In the genomic region with DNA sequence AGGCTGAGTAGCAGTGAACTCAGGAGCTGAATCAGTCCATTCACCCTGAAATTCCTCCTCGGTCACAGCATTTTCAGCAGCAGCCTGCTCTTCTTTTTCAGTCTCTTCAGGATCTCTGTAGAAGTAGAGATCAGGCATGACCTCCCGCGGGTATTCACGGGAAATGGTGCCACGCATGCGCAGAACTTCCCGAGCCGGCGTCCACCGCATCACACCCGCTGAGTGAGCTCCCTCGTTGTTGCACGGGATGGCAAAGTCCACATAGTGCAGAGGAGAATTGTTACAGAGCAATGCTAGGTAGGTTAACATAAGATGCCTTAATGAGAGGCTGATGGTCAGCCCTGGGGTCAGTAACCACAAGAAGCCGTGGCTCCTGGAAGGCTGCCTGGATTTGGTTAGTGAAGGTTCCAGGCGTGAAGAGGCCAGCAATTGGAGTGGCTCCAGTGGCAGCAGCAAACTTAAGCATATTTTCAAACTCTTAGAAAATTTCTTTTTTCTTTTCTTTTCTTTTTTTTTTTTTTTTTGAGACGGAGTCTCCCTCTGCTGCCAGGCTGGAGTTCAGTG, we compare ENCODE assay signal across 23 cellular contexts.
DNase-seq lines count a peak whose midpoint lies in the region; FAIRE-seq lines count a peak whose summit lies in the region.
"Had no signal": no experiment of that assay in that cellular context is flagged by ENCODE, and none has a peak within 500 bp of the region (broad histone marks: within the 10 kb centered on the region; RNA-seq: fewer than 3 reads in every experiment).

No MANE protein-coding gene starts in this region.

- FAIRE-seq in GM19239 (lab: Jason Lieb, UNC), result no peak

- peak; percentile 69 for DNase-seq in EH (ENCODE audit: low read depth)
- DNase-seq in MG63, result peak; percentile 58
- peak; percentile 26 for DNase-seq in fibroblast of gingiva (ENCODE audit: low read depth)
- peak; percentile 48 for DNase-seq in stromal cell of bone marrow (ENCODE audit: low read depth)
- DNase-seq in GM19239 (ENCODE audit: insufficient read length, low spot score), result no peak
- DNase-seq in GF-D8 (lab: John Stamatoyannopoulos, UW), result no peak
- no peak for DNase-seq in immature natural killer cell
- DNase-seq: activated CD8-positive, alpha-beta T cell treated with anti-CD3 and anti-CD28 coated beads for 36 hours; activated naive CD8-positive, alpha-beta T cell treated with anti-CD3 and anti-CD28 coated beads for 36 hours; body of pancreas; CD4-positive, CD25-positive, alpha-beta regulatory T cell; cerebellar nuclear complex; kidney glomerular epithelial cell; lower lobe of right lung; MM.1S; NCI-H1417; NCI-H446; NCI-H82; ovary; RPMI8226; spleen had no signal

- no peak overlapping the region for H3K4me3 Mint-ChIP-seq in immature natural killer cell
- H3K4me3 Mint-ChIP-seq: activated CD8-positive, alpha-beta T cell treated with anti-CD3 and anti-CD28 coated beads for 36 hours; activated naive CD8-positive, alpha-beta T cell treated with anti-CD3 and anti-CD28 coated beads for 36 hours; CD4-positive, CD25-positive, alpha-beta regulatory T cell; natural killer cell treated with Interleukin-12 subunit alpha and Interleukin-12 subunit beta and Interleukin-15 and Interleukin-18, amount 100 ng/mL, for 72 hours; type B pancreatic cell had no signal

- peak overlapping the region; percentile 39 for H3K4me3 ChIP-seq in MG63
- H3K4me3 ChIP-seq: body of pancreas, lower lobe of right lung, ovary, spleen had no signal

- no peaks in the 10 kb centered on the region for H3K36me3 ChIP-seq in MG63
- H3K36me3 ChIP-seq: lower lobe of right lung, ovary, spleen had no signal

- H3K27me3 ChIP-seq in MG63, result no peaks in the 10 kb centered on the region
- H3K27me3 ChIP-seq: body of pancreas, ovary, spleen had no signal

- H3K4me1 Mint-ChIP-seq in immature natural killer cell, result no peaks in the 10 kb centered on the region
- H3K4me1 Mint-ChIP-seq: activated naive CD8-positive, alpha-beta T cell treated with anti-CD3 and anti-CD28 coated beads for 36 hours; CD4-positive, CD25-positive, alpha-beta regulatory T cell had no signal

- no peak overlapping the region for H3K27ac Mint-ChIP-seq in immature natural killer cell
- H3K27ac Mint-ChIP-seq: activated CD8-positive, alpha-beta T cell treated with anti-CD3 and anti-CD28 coated beads for 36 hours; activated naive CD8-positive, alpha-beta T cell treated with anti-CD3 and anti-CD28 coated beads for 36 hours; CD4-positive, CD25-positive, alpha-beta regulatory T cell; natural killer cell treated with Interleukin-12 subunit alpha and Interleukin-12 subunit beta and Interleukin-15 and Interleukin-18, amount 100 ng/mL, for 72 hours; type B pancreatic cell had no signal

- peaks cover 0 to 8% (median under 1%) of the 10 kb centered on the region in 6 donors for H3K9me3 Mint-ChIP-seq in immature natural killer cell
- H3K9me3 Mint-ChIP-seq: activated CD8-positive, alpha-beta T cell treated with anti-CD3 and anti-CD28 coated beads for 36 hours; natural killer cell treated with Interleukin-12 subunit alpha and Interleukin-12 subunit beta and Interleukin-15 and Interleukin-18, amount 100 ng/mL, for 72 hours; type B pancreatic cell had no signal

- H3K9me3 ChIP-seq in MG63, result no peaks in the 10 kb centered on the region
- H3K9me3 ChIP-seq: body of pancreas, lower lobe of right lung, ovary had no signal

- H3K36me3 Mint-ChIP-seq in immature natural killer cell, result no peaks in the 10 kb centered on the region
- H3K36me3 Mint-ChIP-seq: activated naive CD8-positive, alpha-beta T cell treated with anti-CD3 and anti-CD28 coated beads for 36 hours; CD4-positive, CD25-positive, alpha-beta regulatory T cell; natural killer cell treated with Interleukin-12 subunit alpha and Interleukin-12 subunit beta and Interleukin-15 and Interleukin-18, amount 100 ng/mL, for 72 hours had no signal

- peaks cover 0 to 2% (median 0%) of the 10 kb centered on the region in 3 donors for H3K27me3 Mint-ChIP-seq in immature natural killer cell (ENCODE audit: low read depth in 3 of 3)
- H3K27me3 Mint-ChIP-seq: type B pancreatic cell had no signal

Comparison
In these comparisons a context has a peak if more than half of its experiments do, and no peak if none do; other contexts are left out.
1. DNase-seq: peak in EH (single experiment), MG63 (single experiment), fibroblast of gingiva (single experiment) and stromal cell of bone marrow (single experiment); none in GM19239 (single experiment), GF-D8 (single experiment) and immature natural killer cell (0 of 3).